Comparison of ENCODE assay signal across 26 cellular contexts in genomic region chr10:97747573-97747972, GRCh38. TPM values are rescaled to one million over a fixed set of nuclear protein-coding genes. Genes with fewer than 3 reads are reported as not detected.
"Had no signal": no experiment of that assay in that cellular context is flagged by ENCODE, and none has a peak within 500 bp of the region (broad histone marks: within the 10 kb centered on the region; RNA-seq: fewer than 3 reads in every experiment).

No MANE protein-coding gene starts in this region.

- DNase-seq: dermis blood vessel endothelial cell; dorsolateral prefrontal cortex; effector CD4-positive, alpha-beta T cell; effector memory CD4-positive, alpha-beta T cell; foreskin fibroblast; foreskin melanocyte; gastrocnemius medialis; glutamatergic neuron; head of caudate nucleus; heart right ventricle; hippocampal formation; left cardiac atrium; left lung; left ventricle myocardium superior; lower lobe of right lung; mesenchymal stem cell; midbrain; naive thymus-derived CD4-positive, alpha-beta T cell had no signal

- H3K27ac ChIP-seq: coronary artery, dorsolateral prefrontal cortex, esophagus muscularis mucosa, gastrocnemius medialis, heart right ventricle, left lung, lower lobe of right lung had no signal

- H3K9me3 ChIP-seq: esophagus muscularis mucosa, gastrocnemius medialis, heart right ventricle, left lung, lower lobe of right lung had no signal

- ATAC-seq: gastrocnemius medialis; heart right ventricle; left cardiac atrium; left lung; left ventricle myocardium superior; lower lobe of right lung; naive thymus-derived CD4-positive, alpha-beta T cell had no signal

- H3K4me3 Mint-ChIP-seq: naive thymus-derived CD4-positive, alpha-beta T cell had no signal

- H3K27me3 ChIP-seq: dorsolateral prefrontal cortex, esophagus muscularis mucosa, gastrocnemius medialis, heart right ventricle, left lung had no signal

- H3K4me1 ChIP-seq: gastrocnemius medialis, lower lobe of right lung had no signal

- H3K4me3 ChIP-seq: coronary artery, dorsolateral prefrontal cortex, esophagus muscularis mucosa, gastrocnemius medialis, heart right ventricle, left lung, lower lobe of right lung had no signal

- H3K27me3 Mint-ChIP-seq: naive thymus-derived CD4-positive, alpha-beta T cell had no signal

RNA-seq across cellular contexts. Expression of gene SFRP5, which starts 24.2 kb away (rescaled TPM):
- total RNA-seq: dermis blood vessel endothelial cell, endothelial cell of umbilical vein, epithelial cell of proximal tubule, glomerular endothelial cell, kidney epithelial cell, lung microvascular endothelial cell had no signal
- polyA plus RNA-seq: endothelial cell of umbilical vein, keratinocyte had no signal
